8 cellular contexts compared by ENCODE assay signal in genomic region chr11:129895126-129896041, GRCh38.
DNase-seq lines count a peak whose midpoint lies in the region; ATAC-seq lines count a peak whose summit lies in the region.

Gene NFRKB, minus strand, starts transcription at chr11:129895578. Its CDS starts 2,729 bp downstream, at chr11:129892849.

- ATAC-seq in GM18861 (IDR thresholded peaks at IDR 0.05; ENCODE audit: unreplicated experiment) (peak; percentile 73), HG03097 (IDR thresholded peaks at IDR 0.05; ENCODE audit: low FRiP score, unreplicated experiment) (peak; percentile 97)

- in situ Hi-C loops in ACHN (cut with HindIII; ENCODE audit: low pct_ligation_motif_present, low pct_unique_long_range_greater_than_20kb, low sequenced_read_pairs): no loop called here

- peak; percentile 65 for DNase-seq in ACHN
- peak; percentile 85 for DNase-seq in NCI-H2196 (lab: John Stamatoyannopoulos, UW; ENCODE audit: unreplicated experiment)
- peak; percentile 74 to 79 (median 76) for DNase-seq in activated CD4-positive, CD25-positive, alpha-beta regulatory T cell (lab: John Stamatoyannopoulos, UW)
- peak; percentile 77 for DNase-seq in central memory CD4-positive, alpha-beta T cell
- peak; percentile 59 for DNase-seq in iris pigment epithelial cell (ENCODE audit: low read depth)
- DNase-seq in stimulated activated CD4-positive, alpha-beta T cell treated with anti-CD3 and anti-CD28 coated beads, Interleukin-12 subunit alpha, Interleukin-12 subunit beta, amount 100 ng/mL, for 4 hours: peak; percentile 90

Comparison
In these comparisons a context has a peak if more than half of its experiments do, and no peak if none do; other contexts are left out.
1. Peak in every context shown above with its lines: DNase-seq and ATAC-seq.